Comparison of ENCODE assay signal across 12 cellular contexts in the genomic region with DNA sequence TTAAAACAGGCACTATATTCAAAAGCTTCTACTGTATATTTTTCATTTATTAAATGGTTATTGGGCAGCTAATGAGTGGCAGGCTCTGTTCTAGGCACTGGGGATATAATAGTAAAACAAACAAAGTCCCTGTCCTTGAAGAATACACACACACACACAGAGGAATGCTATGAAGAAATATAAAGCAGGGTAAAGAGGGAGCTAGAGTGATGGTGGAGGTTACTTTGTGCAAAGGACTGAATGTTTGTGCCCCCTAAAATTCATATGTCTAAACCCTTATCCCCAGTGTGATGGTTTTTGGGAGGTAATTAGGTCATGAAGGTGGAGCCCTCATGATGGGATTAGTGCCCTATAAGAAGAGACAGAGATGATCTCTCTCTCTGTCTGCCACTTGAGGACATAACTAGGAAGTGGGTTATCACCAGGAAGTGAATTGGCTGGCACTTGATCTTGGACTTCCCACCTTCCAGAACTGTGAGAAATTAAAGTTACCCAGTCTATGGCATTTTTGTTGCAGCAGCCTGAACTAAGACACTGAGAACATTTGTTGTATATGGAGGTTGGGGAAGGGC.
"Had no signal": no experiment of that assay in that cellular context is flagged by ENCODE, and none has a peak within 500 bp of the region (broad histone marks: within the 10 kb centered on the region; RNA-seq: fewer than 3 reads in every experiment).

No MANE protein-coding gene starts in this region.

- FAIRE-seq: astrocyte had no signal

- H3K27me3 ChIP-seq: SJCRH30, tibial artery had no signal

- H3K27ac ChIP-seq: coronary artery, epithelial cell of prostate, SJCRH30, tibial artery had no signal

- H3K9me3 ChIP-seq: SJCRH30, tibial artery had no signal

- H3K4me1 ChIP-seq: tibial artery had no signal

- H3K4me3 ChIP-seq: coronary artery, SJCRH30, tibial artery had no signal

- H3K9me3 Mint-ChIP-seq: activated CD4-positive, alpha-beta memory T cell treated with anti-CD3 and anti-CD28 coated beads, Interleukin-2, amount 10 ng/mL, durations not matched to agents 7 days and 5 days; nephron progenitor cell had no signal

- H3K27ac Mint-ChIP-seq: activated CD4-positive, alpha-beta memory T cell treated with anti-CD3 and anti-CD28 coated beads, Interleukin-2, amount 10 ng/mL, durations not matched to agents 7 days and 5 days had no signal

- DNase-seq: activated CD4-positive, alpha-beta memory T cell treated with anti-CD3 and anti-CD28 coated beads, Interleukin-2, amount 10 ng/mL, durations not matched to agents 7 days and 5 days; activated gamma-delta T cell; activated T-cell treated with anti-CD3 and anti-CD28 coated beads, Interleukin-2, amount 50 U/mL, for 48 hours; effector CD8-positive, alpha-beta T cell; mammary epithelial cell; nephron progenitor cell; SJCRH30; stimulated activated CD4-positive, alpha-beta T cell treated with anti-CD3 and anti-CD28 coated beads, Interleukin-4, amount 100 ng/mL, for 4 hours; tibial artery had no signal

- H3K27me3 Mint-ChIP-seq: activated CD4-positive, alpha-beta memory T cell treated with anti-CD3 and anti-CD28 coated beads, Interleukin-2, amount 10 ng/mL, durations not matched to agents 7 days and 5 days had no signal

- H3K4me3 Mint-ChIP-seq: activated CD4-positive, alpha-beta memory T cell treated with anti-CD3 and anti-CD28 coated beads, Interleukin-2, amount 10 ng/mL, durations not matched to agents 7 days and 5 days; nephron progenitor cell had no signal
